In genomic region chr2:200901459-200902072, GRCh38 we compare ENCODE assay signal across 8 cellular contexts. TPM values are rescaled to one million over a fixed set of nuclear protein-coding genes. Genes with fewer than 3 reads are reported as not detected.
DNase-seq lines count a peak whose midpoint lies in the region; ATAC-seq and TF ChIP-seq lines count a peak whose summit lies in the region.

No MANE protein-coding gene starts in this region.

- peak; percentile 84 for TF ChIP-seq CTCF in GM12873 (IDR thresholded peaks at IDR 0.05; ENCODE audit: insufficient read depth, low read depth, low read length, missing control alignments)
- TF ChIP-seq CTCF in prostate gland (IDR thresholded peaks at IDR 0.05): peak in 3 of 4 experiments; percentile 43 to 87 (median 73)

- DNase-seq in NAMALWA (ENCODE audit: low spot score): peak; percentile 94
- peak; percentile 92 for DNase-seq in SK-MEL-5 (ENCODE audit: low read depth, low spot score)
- DNase-seq in activated naive CD4-positive, alpha-beta T cell treated with Interleukin-2 at 50 U/mL for 16 hours: peak; percentile 67
- DNase-seq in glomerular endothelial cell (ENCODE audit: extremely low read depth, low read depth, low spot score): peak; percentile 84
- peak; percentile 60 for DNase-seq in prostate gland (ENCODE audit: low spot score)
- DNase-seq in aorta: peak in 1 of 2 donors; percentile 67

- peaks cover 3 to 7% of the 10 kb centered on the region in 2 donors for H3K36me3 ChIP-seq in prostate gland
- H3K36me3 ChIP-seq in aorta (ENCODE audit: control insufficient read depth in 1 of 2, insufficient read depth in 2 of 2, low read length in 1 of 2): peaks cover 3% of the 10 kb centered on the region in 2 donors

- 11% methylated on average over 4 of the region's 4 CpGs for WGBS in prostate gland
- 5 to 12% methylated on average over 4 of the region's 4 CpGs for WGBS in aorta, 2 donors

- in situ Hi-C loops in SK-MEL-5 (cut with HindIII; ENCODE audit: low pct_unique_long_range_greater_than_20kb, low sequenced_read_pairs): no loop called here

- H3K4me3 ChIP-seq in prostate gland: no peak overlapping the region
- H3K4me3 ChIP-seq in aorta (ENCODE audit: low read length in 2 of 2): no peak overlapping the region

- intact Hi-C loops in prostate gland (cut with DNase I) (loop anchor here (5.0 kb wide), 1 partner anchor 276 kb away; no protein-coding TSS in a partner anchor), aorta (cut with DNase I) (loop anchor here (5.0 kb wide), 3 partner anchors 166 to 276 kb away; partner anchors contain the start of genes HYCC2 (in 1 of the 2) and NDUFB3 (in 1 of the 2))

- H3K27ac ChIP-seq in prostate gland (no peak overlapping the region), aorta (ENCODE audit: low read depth in 1 of 2, low read length in 2 of 2) (no peak overlapping the region)

- no peaks in the 10 kb centered on the region for H3K27me3 ChIP-seq in prostate gland (replicated peaks; ENCODE audit: insufficient read depth)
- H3K27me3 ChIP-seq in aorta (ENCODE audit: control insufficient read depth in 1 of 2, insufficient read depth in 2 of 2, low read length in 1 of 2): no peaks in the 10 kb centered on the region

- H3K4me1 ChIP-seq in prostate gland (replicated peaks) (no peaks in the 10 kb centered on the region), aorta (ENCODE audit: control insufficient read depth in 1 of 2, insufficient read depth in 2 of 2, low read length in 2 of 2) (no peaks in the 10 kb centered on the region)

- peak; percentile 93 for ATAC-seq in HG02610 (IDR thresholded peaks at IDR 0.05; ENCODE audit: unreplicated experiment)
- ATAC-seq in aorta (ENCODE audit: low FRiP score): peak; percentile 80

- H3K9me3 ChIP-seq in prostate gland (no peaks in the 10 kb centered on the region), aorta (ENCODE audit: control insufficient read depth, low read length) (no peaks in the 10 kb centered on the region)

- TF ChIP-seq POLR2A in prostate gland (IDR thresholded peaks at IDR 0.05): no peak

RNA-seq across cellular contexts. Expression of gene NIF3L1, which starts 12.4 kb away (rescaled TPM):
- total RNA-seq in SK-MEL-5 (2014; rRNA removed; shearing (Covaris generic)): 48.8 and 54.2 TPM in 2 replicates
- 48.5 and 51.5 TPM in 2 replicates for polyA plus RNA-seq in SK-MEL-5 (2015; cell fraction: cytosol; rRNA removed)
- polyA plus RNA-seq in SK-MEL-5 (2015; cell fraction: nucleus; rRNA removed): 65.4 and 72.1 TPM in 2 replicates
- 12.1 and 13.5 TPM in 2 replicates for total RNA-seq in glomerular endothelial cell
- 10 to 100 TPM; 22.4 to 27.7 TPM for total RNA-seq in prostate gland
- total RNA-seq in aorta: 10 to 100 TPM; 13.6 to 15.8 TPM
- polyA plus RNA-seq in aorta: 10 to 100 TPM; 18.2 to 22.0 TPM

RNA-seq across cellular contexts. Expression of gene PPIL3, which starts 12.7 kb away (rescaled TPM):
- 33.0 and 35.8 TPM in 2 replicates for total RNA-seq in SK-MEL-5 (2014; rRNA removed; shearing (Covaris generic))
- polyA plus RNA-seq in SK-MEL-5 (2015; cell fraction: cytosol; rRNA removed): 14.4 and 24.7 TPM in 2 replicates
- polyA plus RNA-seq in SK-MEL-5 (2015; cell fraction: nucleus; rRNA removed): 35.8 and 42.7 TPM in 2 replicates
- 29.0 and 32.5 TPM in 2 replicates for total RNA-seq in glomerular endothelial cell
- 10 to 100 TPM; 15.2 to 30.1 TPM for total RNA-seq in prostate gland
- total RNA-seq in aorta: 10 to 100 TPM; 17.8 to 33.7 TPM
- 10 to 100 TPM; 21.4 to 39.2 TPM for polyA plus RNA-seq in aorta

RNA-seq across cellular contexts. Expression of gene CLK1, which starts 37.1 kb away (rescaled TPM):
- total RNA-seq in SK-MEL-5 (2014; rRNA removed; shearing (Covaris generic)): 66.8 and 67.0 TPM in 2 replicates
- 15.8 and 16.3 TPM in 2 replicates for polyA plus RNA-seq in SK-MEL-5 (2015; cell fraction: cytosol; rRNA removed)
- 370 and 544 TPM in 2 replicates for polyA plus RNA-seq in SK-MEL-5 (2015; cell fraction: nucleus; rRNA removed)
- 41.5 and 54.4 TPM in 2 replicates for total RNA-seq in glomerular endothelial cell
- total RNA-seq in prostate gland: 100 to 1,000 TPM; 126 to 131 TPM
- total RNA-seq in aorta: 100 to 1,000 TPM; 167 to 197 TPM
- polyA plus RNA-seq in aorta: 100 to 1,000 TPM in 1 of 2 donors, 10 to 100 TPM in 1; 89.3 to 361 TPM
